In the genomic region with DNA sequence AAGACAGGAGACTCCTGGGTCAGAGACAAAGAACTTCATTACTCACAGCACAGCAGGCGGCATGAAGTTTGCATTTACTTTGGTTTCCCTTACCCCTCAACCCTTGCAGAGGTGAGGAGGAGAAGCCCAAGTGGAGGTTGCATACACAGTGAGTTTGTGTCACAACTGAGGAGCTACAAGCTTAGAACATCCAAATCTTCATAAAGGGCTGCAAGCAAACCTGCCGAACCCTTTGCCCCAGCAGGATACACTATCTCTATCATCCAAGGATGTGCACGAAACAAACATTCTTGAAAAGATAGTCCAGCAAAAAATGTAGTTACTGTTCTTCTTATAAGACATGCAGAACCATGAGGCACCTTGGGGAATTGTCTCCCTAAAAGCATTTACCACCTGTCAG, we compare ENCODE assay signal across 24 cellular contexts.
"Had no signal": no experiment of that assay in that cellular context is flagged by ENCODE, and none has a peak within 500 bp of the region (broad histone marks: within the 10 kb centered on the region; RNA-seq: fewer than 3 reads in every experiment).

No MANE protein-coding gene starts in this region.

- H3K4me1 ChIP-seq: thyroid gland, transverse colon, uterus had no signal

- H3K36me3 ChIP-seq: stomach, suprapubic skin, thoracic aorta, thyroid gland, tibial artery, tibial nerve, transverse colon, upper lobe of left lung, upper lobe of right lung, uterus, vagina had no signal

- H3K27ac ChIP-seq: stomach, suprapubic skin, testis, thoracic aorta, thyroid gland, tibial artery, tibial nerve, transverse colon, upper lobe of left lung, upper lobe of right lung, uterus, vagina had no signal

- H3K4me3 ChIP-seq: stomach, suprapubic skin, testis, thoracic aorta, thyroid gland, tibial artery, tibial nerve, transverse colon, upper lobe of left lung, upper lobe of right lung, uterus, vagina had no signal

- H3K9me3 ChIP-seq: stomach, suprapubic skin, testis, thoracic aorta, thyroid gland, tibial artery, transverse colon, upper lobe of left lung, upper lobe of right lung, uterus, vagina had no signal

- DNase-seq: stimulated activated CD4-positive, alpha-beta T cell treated with anti-CD3 and anti-CD28 coated beads, Interleukin-2, amount 100 ng/mL, for 48 hours; stimulated activated CD4-positive, alpha-beta T cell treated with anti-CD3 and anti-CD28 coated beads, Interleukin-4, amount 100 ng/mL, for 1 hour; stimulated activated CD4-positive, alpha-beta T cell treated with anti-CD3 and anti-CD28 coated beads, Interleukin-4, amount 100 ng/mL, for 24 hours; stimulated activated CD4-positive, alpha-beta T cell treated with anti-CD3 and anti-CD28 coated beads, Interleukin-4, amount 100 ng/mL, for 4 hours; stimulated activated CD8-positive, alpha-beta memory T cell treated with anti-CD3 and anti-CD28 coated beads, Interleukin-4, amount 100 ng/mL, for 48 hours; stimulated activated naive B cell treated with anti-CD40 and anti-IgM and Interleukin-4, amounts not matched to agents 10 μg/mL and 1 μg/mL and 100 μg/mL, for 72 hours; stimulated activated naive CD4-positive, alpha-beta T cell; stimulated activated naive CD4-positive, alpha-beta T cell treated with Interleukin-2 at 50 U/mL for 16 hours; stimulated activated naive CD8-positive, alpha-beta T cell treated with anti-CD3 and anti-CD28 coated beads, Interleukin-15, amount 100 ng/mL, for 72 hours; stimulated activated naive CD8-positive, alpha-beta T cell treated with anti-CD3 and anti-CD28 coated beads, Interleukin-15, Interleukin-2, amounts not matched to agents 100 U/mL and 50 U/mL, for 24 hours; stomach; substantia nigra; testis; thyroid gland; tibial artery; transverse colon; trophoblast cell; upper lobe of left lung; upper lobe of right lung; uterus had no signal
